19 cellular contexts compared by ENCODE assay signal in genomic region chr10:89829887-89830269, GRCh38.
DNase-seq lines count a peak whose midpoint lies in the region; ATAC-seq and TF ChIP-seq lines count a peak whose summit lies in the region.
"Had no signal": no experiment of that assay in that cellular context is flagged by ENCODE, and none has a peak within 500 bp of the region (broad histone marks: within the 10 kb centered on the region; RNA-seq: fewer than 3 reads in every experiment).

No MANE protein-coding gene starts in this region.

- intact Hi-C loops in esophagus muscularis mucosa (cut with DNase I), result no loop called here

- no peak overlapping the region for H3K4me3 Mint-ChIP-seq in stimulated activated naive B cell treated with anti-CD40 and anti-IgM and Interleukin-4, amounts not matched to agents 10 μg/mL and 1 μg/mL and 100 μg/mL, for 72 hours
- H3K4me3 Mint-ChIP-seq in activated T-cell treated with anti-CD3 and anti-CD28 coated beads, Interleukin-2, amount 50 U/mL, for 24 hours, result no peak overlapping the region
- H3K4me3 Mint-ChIP-seq: B cell; CD4-positive, alpha-beta T cell had no signal

- 95% methylated on average over 5 of the region's 5 CpGs for WGBS in esophagus muscularis mucosa
- WGBS in mesenchymal stem cell, result 74% methylated on average over 5 of the region's 5 CpGs

- H3K9me3 Mint-ChIP-seq in stimulated activated naive B cell treated with anti-CD40 and anti-IgM and Interleukin-4, amounts not matched to agents 10 μg/mL and 1 μg/mL and 100 μg/mL, for 72 hours, result no peaks in the 10 kb centered on the region
- no peaks in the 10 kb centered on the region for H3K9me3 Mint-ChIP-seq in activated T-cell treated with anti-CD3 and anti-CD28 coated beads, Interleukin-2, amount 50 U/mL, for 24 hours
- H3K9me3 Mint-ChIP-seq: CD4-positive, alpha-beta T cell had no signal

- DNase-seq in NOMO-1 treated with DMSO at 0.1 percent for 48 hours (lab: John Stamatoyannopoulos, UW; ENCODE audit: unreplicated experiment) (peak; percentile 75), esophagus muscularis mucosa (ENCODE audit: extremely low spot score) (peak; percentile 74), NCI-H82 (lab: John Stamatoyannopoulos, UW) (no peak), mesenchymal stem cell (no peak)
- no peak for DNase-seq in stimulated activated naive B cell treated with anti-CD40 and anti-IgM and Interleukin-4, amounts not matched to agents 10 μg/mL and 1 μg/mL and 100 μg/mL, for 72 hours
- no peak for DNase-seq in activated T-cell treated with anti-CD3 and anti-CD28 coated beads, Interleukin-2, amount 50 U/mL, for 24 hours
- DNase-seq: CD4-positive, alpha-beta T cell; DMS53; GOT3; KG1; NCI-H1105; NCI-H1694 treated with DMSO at 0.1 percent for 48 hours; NCI-H2107; NCI-H226; NCI-H524 treated with DMSO at 0.1 percent for 48 hours had no signal

- no peak overlapping the region for H2BK5ac ChIP-seq in mesenchymal stem cell (ENCODE audit: low read depth, low read length, poor library complexity, severe bottlenecking)

- no peak overlapping the region for H4K8ac ChIP-seq in mesenchymal stem cell (ENCODE audit: low read length)

- H3K27ac ChIP-seq in esophagus muscularis mucosa (replicated peaks in 1 of 4) (no peak overlapping the region), mesenchymal stem cell (ENCODE audit: low read length, poor library complexity, severe bottlenecking) (no peak overlapping the region)
- H3K27ac ChIP-seq: SK-N-MC had no signal

- H3K27me3 ChIP-seq in esophagus muscularis mucosa, result no peaks in the 10 kb centered on the region
- H3K27me3 ChIP-seq in mesenchymal stem cell (ENCODE audit: control insufficient read depth in 1 of 2, insufficient read depth in 1 of 2, low read length in 2 of 2), result no peaks in the 10 kb centered on the region

- no peak overlapping the region for H2BK120ac ChIP-seq in mesenchymal stem cell (ENCODE audit: low read depth, low read length)

- peak overlapping the region in 1 of 2 experiments; percentile 50 for H3K18ac ChIP-seq in mesenchymal stem cell (ENCODE audit: low read depth in 1 of 2, low read length in 2 of 2)

- no peak overlapping the region for H3K14ac ChIP-seq in mesenchymal stem cell (ENCODE audit: low read length in 2 of 2)

- peaks cover 0 to 4% (median 0%) of the 10 kb centered on the region in 4 donors for H3K9me3 ChIP-seq in esophagus muscularis mucosa
- peaks cover 9% of the 10 kb centered on the region for H3K9me3 ChIP-seq in mesenchymal stem cell (ENCODE audit: control insufficient read depth, low read length)

- no peak overlapping the region for H3K4ac ChIP-seq in mesenchymal stem cell (ENCODE audit: low read depth in 1 of 2, low read length in 2 of 2)

- H3K4me1 Mint-ChIP-seq in stimulated activated naive B cell treated with anti-CD40 and anti-IgM and Interleukin-4, amounts not matched to agents 10 μg/mL and 1 μg/mL and 100 μg/mL, for 72 hours, result peaks cover 2 to 9% of the 10 kb centered on the region in 2 donors
- no peaks in the 10 kb centered on the region for H3K4me1 Mint-ChIP-seq in activated T-cell treated with anti-CD3 and anti-CD28 coated beads, Interleukin-2, amount 50 U/mL, for 24 hours (ENCODE audit: low read depth)
- H3K4me1 Mint-ChIP-seq: B cell had no signal

- H3K4me3 ChIP-seq in esophagus muscularis mucosa (no peak overlapping the region), mesenchymal stem cell (ENCODE audit: insufficient read depth in 1 of 2, low read depth in 1 of 2, low read length in 2 of 2) (no peak overlapping the region)
- H3K4me3 ChIP-seq: SK-N-MC had no signal

- no peaks in the 10 kb centered on the region for H3K79me1 ChIP-seq in mesenchymal stem cell (replicated peaks; ENCODE audit: low read length, poor library complexity, severe bottlenecking)

- no peak overlapping the region for H3K27ac Mint-ChIP-seq in stimulated activated naive B cell treated with anti-CD40 and anti-IgM and Interleukin-4, amounts not matched to agents 10 μg/mL and 1 μg/mL and 100 μg/mL, for 72 hours
- H3K27ac Mint-ChIP-seq in activated T-cell treated with anti-CD3 and anti-CD28 coated beads, Interleukin-2, amount 50 U/mL, for 24 hours, result no peak overlapping the region
- H3K27ac Mint-ChIP-seq: B cell; CD4-positive, alpha-beta T cell had no signal

- H2BK15ac ChIP-seq in mesenchymal stem cell (ENCODE audit: low read depth, poor library complexity, severe bottlenecking), result no peak overlapping the region

- no peak overlapping the region for H3K9ac ChIP-seq in mesenchymal stem cell (ENCODE audit: low read length)

- no peak overlapping the region for H2AK5ac ChIP-seq in mesenchymal stem cell (ENCODE audit: low read length, severe bottlenecking)

- H3K4me1 ChIP-seq in esophagus muscularis mucosa, result no peaks in the 10 kb centered on the region
- H3K4me1 ChIP-seq in mesenchymal stem cell (ENCODE audit: control insufficient read depth, insufficient read depth, low read depth, low read length), result no peaks in the 10 kb centered on the region

- no peak for TF ChIP-seq EP300 in esophagus muscularis mucosa (IDR thresholded peaks at IDR 0.05)

- no peaks in the 10 kb centered on the region for H3K36me3 Mint-ChIP-seq in stimulated activated naive B cell treated with anti-CD40 and anti-IgM and Interleukin-4, amounts not matched to agents 10 μg/mL and 1 μg/mL and 100 μg/mL, for 72 hours
- H3K36me3 Mint-ChIP-seq in activated T-cell treated with anti-CD3 and anti-CD28 coated beads, Interleukin-2, amount 50 U/mL, for 24 hours (ENCODE audit: low read depth), result no peaks in the 10 kb centered on the region

- no peaks in the 10 kb centered on the region for H3K36me3 ChIP-seq in esophagus muscularis mucosa
- H3K36me3 ChIP-seq in mesenchymal stem cell (ENCODE audit: control insufficient read depth in 1 of 2, insufficient read depth in 2 of 2, low read depth in 1 of 2, low read length in 2 of 2), result no peaks in the 10 kb centered on the region

- ATAC-seq in GM18868 (IDR thresholded peaks at IDR 0.05; ENCODE audit: unreplicated experiment), result peak; percentile 46
- peak; percentile 51 to 66 for ATAC-seq in stimulated activated naive B cell treated with anti-CD40 and anti-IgM and Interleukin-4, amounts not matched to agents 10 μg/mL and 1 μg/mL and 100 μg/mL, for 72 hours (replicated peaks)
- ATAC-seq: Right ventricle myocardium inferior had no signal

- H3K4me2 ChIP-seq in mesenchymal stem cell (ENCODE audit: low read length, poor library complexity, severe bottlenecking), result no peak overlapping the region

- no peak overlapping the region for H2BK12ac ChIP-seq in mesenchymal stem cell (ENCODE audit: low read length in 2 of 2)

- H3K27me3 Mint-ChIP-seq in stimulated activated naive B cell treated with anti-CD40 and anti-IgM and Interleukin-4, amounts not matched to agents 10 μg/mL and 1 μg/mL and 100 μg/mL, for 72 hours, result no peaks in the 10 kb centered on the region
- peaks cover 4% of the 10 kb centered on the region for H3K27me3 Mint-ChIP-seq in activated T-cell treated with anti-CD3 and anti-CD28 coated beads, Interleukin-2, amount 50 U/mL, for 24 hours
- H3K27me3 Mint-ChIP-seq: CD4-positive, alpha-beta T cell had no signal

- TF ChIP-seq POLR2A in esophagus muscularis mucosa (IDR thresholded peaks at IDR 0.05; ENCODE audit: low read depth), result no peak

- no peak overlapping the region for H2AFZ ChIP-seq in mesenchymal stem cell (ENCODE audit: low read depth, low read length)

- no peak for TF ChIP-seq CTCF in esophagus muscularis mucosa (IDR thresholded peaks at IDR 0.05)

- H4K91ac ChIP-seq in mesenchymal stem cell (ENCODE audit: low read length), result no peak overlapping the region

- no peak overlapping the region for H3K23ac ChIP-seq in mesenchymal stem cell (ENCODE audit: low read length in 2 of 2)

Comparison
In these comparisons a context has a peak if more than half of its experiments do, and no peak if none do; other contexts are left out.
1. DNase-seq: peak in NOMO-1 treated with DMSO at 0.1 percent for 48 hours (single experiment) and esophagus muscularis mucosa (single experiment); none in stimulated activated naive B cell treated with anti-CD40 and anti-IgM and Interleukin-4, amounts not matched to agents 10 μg/mL and 1 μg/mL and 100 μg/mL, for 72 hours (single experiment), activated T-cell treated with anti-CD3 and anti-CD28 coated beads, Interleukin-2, amount 50 U/mL, for 24 hours (single experiment), NCI-H82 (single experiment) and mesenchymal stem cell (single experiment).